ENCODE assay signal across 29 cellular contexts in genomic region chr4:111666826-111667360, GRCh38.
"Had no signal": no experiment of that assay in that cellular context is flagged by ENCODE, and none has a peak within 500 bp of the region (broad histone marks: within the 10 kb centered on the region; RNA-seq: fewer than 3 reads in every experiment).

No MANE protein-coding gene starts in this region.

- DNase-seq: activated B cell treated with CpG ODN at 0.5 μM for 24 hours; activated CD4-positive, alpha-beta T cell treated with anti-CD3 and anti-CD28 coated beads for 48 hours; activated CD4-positive, alpha-beta T cell treated with anti-CD3 and anti-CD28 coated beads, Interleukin-2, amount 50 U/mL, for 1 hour; activated CD4-positive, alpha-beta T cell treated with anti-CD3 and anti-CD28 coated beads, Interleukin-2, amount 50 U/mL, for 48 hours; activated CD8-positive, alpha-beta memory T cell treated with anti-CD3 and anti-CD28 coated beads for 24 hours; activated CD8-positive, alpha-beta T cell treated with anti-CD3 and anti-CD28 coated beads for 36 hours; activated effector memory CD4-positive, alpha-beta T cell treated with anti-CD3 and anti-CD28 coated beads, Interleukin-2, amount 50 U/mL, for 16 hours; activated naive CD4-positive, alpha-beta T cell treated with anti-CD3 and anti-CD28 coated beads for 36 hours; activated naive CD8-positive, alpha-beta T cell treated with anti-CD3 and anti-CD28 coated beads for 36 hours; activated naive CD8-positive, alpha-beta T cell treated with anti-CD3 and anti-CD28 coated beads, Interleukin-2, amount 50 U/mL, for 24 hours; activated T-cell treated with anti-CD3 and anti-CD28 coated beads, Interleukin-2, amount 50 U/mL, for 1 hour; activated T-cell treated with anti-CD3 and anti-CD28 coated beads, Interleukin-2, amount 50 U/mL, for 48 hours; amniotic stem cell; aorta; body of pancreas; caudate nucleus; cortex of kidney; effector CD8-positive, alpha-beta T cell; endodermal cell; foreskin melanocyte; heart right ventricle; T-helper 1 cell; T-helper 17 cell; T1000; WERI-Rb-1 had no signal

- H3K4me3 ChIP-seq: body of pancreas, gastroesophageal sphincter, heart right ventricle, hepatocyte had no signal

- ATAC-seq: activated CD4-positive, CD25-positive, alpha-beta regulatory T cell treated with anti-CD3 and anti-CD28 coated beads, Interleukin-2, amount 50 U/mL, for 24 hours; activated CD8-positive, alpha-beta T cell treated with anti-CD3 and anti-CD28 coated beads for 36 hours; activated naive CD8-positive, alpha-beta T cell treated with anti-CD3 and anti-CD28 coated beads, Interleukin-2, amount 50 U/mL, for 24 hours; body of pancreas; esophagus mucosa; gastroesophageal sphincter; heart right ventricle; T-helper 17 cell had no signal
